In the genomic region with DNA sequence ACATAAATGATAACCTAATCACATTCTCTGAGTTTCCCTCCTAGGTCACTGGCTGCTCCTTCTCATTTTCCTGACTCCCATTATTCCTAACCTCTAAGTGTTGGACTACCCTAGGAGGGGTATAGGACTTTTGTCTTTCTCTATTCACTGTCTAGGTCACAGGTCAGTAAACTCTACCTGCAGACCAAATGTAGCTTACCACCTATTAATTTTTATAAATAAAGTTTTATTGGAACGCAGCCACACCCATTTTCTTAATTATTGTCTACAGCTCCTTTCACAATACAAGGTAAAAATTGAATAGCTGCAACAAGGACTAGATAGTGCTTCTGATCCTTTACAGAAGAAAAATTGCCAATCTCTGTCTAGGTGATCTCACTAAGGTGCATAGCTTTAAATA, we compare ENCODE assay signal across 2 cellular contexts.
TF ChIP-seq lines count a peak whose summit lies in the region.

No MANE protein-coding gene starts in this region.

TF ChIP-seq in GM12878, 131 proteins besides CTCF, POLR2A, EP300 and RAD21:
- TF ChIP-seq PAX5 (IDR thresholded peaks at IDR 0.05; ENCODE audit: borderline replicate concordance, low read depth, low read length), result no peak
- TF ChIP-seq, protein P1, sequence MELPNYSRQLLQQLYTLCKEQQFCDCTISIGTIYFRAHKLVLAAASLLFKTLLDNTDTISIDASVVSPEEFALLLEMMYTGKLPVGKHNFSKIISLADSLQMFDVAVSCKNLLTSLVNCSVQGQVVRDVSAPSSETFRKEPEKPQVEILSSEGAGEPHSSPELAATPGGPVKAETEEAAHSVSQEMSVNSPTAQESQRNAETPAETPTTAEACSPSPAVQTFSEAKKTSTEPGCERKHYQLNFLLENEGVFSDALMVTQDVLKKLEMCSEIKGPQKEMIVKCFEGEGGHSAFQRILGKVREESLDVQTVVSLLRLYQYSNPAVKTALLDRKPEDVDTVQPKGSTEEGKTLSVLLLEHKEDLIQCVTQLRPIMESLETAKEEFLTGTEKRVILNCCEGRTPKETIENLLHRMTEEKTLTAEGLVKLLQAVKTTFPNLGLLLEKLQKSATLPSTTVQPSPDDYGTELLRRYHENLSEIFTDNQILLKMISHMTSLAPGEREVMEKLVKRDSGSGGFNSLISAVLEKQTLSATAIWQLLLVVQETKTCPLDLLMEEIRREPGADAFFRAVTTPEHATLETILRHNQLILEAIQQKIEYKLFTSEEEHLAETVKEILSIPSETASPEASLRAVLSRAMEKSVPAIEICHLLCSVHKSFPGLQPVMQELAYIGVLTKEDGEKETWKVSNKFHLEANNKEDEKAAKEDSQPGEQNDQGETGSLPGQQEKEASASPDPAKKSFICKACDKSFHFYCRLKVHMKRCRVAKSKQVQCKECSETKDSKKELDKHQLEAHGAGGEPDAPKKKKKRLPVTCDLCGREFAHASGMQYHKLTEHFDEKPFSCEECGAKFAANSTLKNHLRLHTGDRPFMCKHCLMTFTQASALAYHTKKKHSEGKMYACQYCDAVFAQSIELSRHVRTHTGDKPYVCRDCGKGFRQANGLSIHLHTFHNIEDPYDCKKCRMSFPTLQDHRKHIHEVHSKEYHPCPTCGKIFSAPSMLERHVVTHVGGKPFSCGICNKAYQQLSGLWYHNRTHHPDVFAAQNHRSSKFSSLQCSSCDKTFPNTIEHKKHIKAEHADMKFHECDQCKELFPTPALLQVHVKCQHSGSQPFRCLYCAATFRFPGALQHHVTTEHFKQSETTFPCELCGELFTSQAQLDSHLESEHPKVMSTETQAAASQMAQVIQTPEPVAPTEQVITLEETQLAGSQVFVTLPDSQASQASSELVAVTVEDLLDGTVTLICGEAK (IDR thresholded peaks at IDR 0.05; ENCODE audit: borderline replicate concordance), result peak; percentile 29; the same call in 1 of the 2 replicates

TF ChIP-seq in K562, 482 proteins besides CTCF, POLR2A, EP300 and RAD21:
- no peak for TF ChIP-seq KAT8 (IDR thresholded peaks at IDR 0.05; ENCODE audit: low read depth)
- TF ChIP-seq, protein P2, sequence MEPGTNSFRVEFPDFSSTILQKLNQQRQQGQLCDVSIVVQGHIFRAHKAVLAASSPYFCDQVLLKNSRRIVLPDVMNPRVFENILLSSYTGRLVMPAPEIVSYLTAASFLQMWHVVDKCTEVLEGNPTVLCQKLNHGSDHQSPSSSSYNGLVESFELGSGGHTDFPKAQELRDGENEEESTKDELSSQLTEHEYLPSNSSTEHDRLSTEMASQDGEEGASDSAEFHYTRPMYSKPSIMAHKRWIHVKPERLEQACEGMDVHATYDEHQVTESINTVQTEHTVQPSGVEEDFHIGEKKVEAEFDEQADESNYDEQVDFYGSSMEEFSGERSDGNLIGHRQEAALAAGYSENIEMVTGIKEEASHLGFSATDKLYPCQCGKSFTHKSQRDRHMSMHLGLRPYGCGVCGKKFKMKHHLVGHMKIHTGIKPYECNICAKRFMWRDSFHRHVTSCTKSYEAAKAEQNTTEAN (CRISPR knock-in tag; IDR thresholded peaks at IDR 0.05), result no peak
- TF ChIP-seq, protein P3, sequence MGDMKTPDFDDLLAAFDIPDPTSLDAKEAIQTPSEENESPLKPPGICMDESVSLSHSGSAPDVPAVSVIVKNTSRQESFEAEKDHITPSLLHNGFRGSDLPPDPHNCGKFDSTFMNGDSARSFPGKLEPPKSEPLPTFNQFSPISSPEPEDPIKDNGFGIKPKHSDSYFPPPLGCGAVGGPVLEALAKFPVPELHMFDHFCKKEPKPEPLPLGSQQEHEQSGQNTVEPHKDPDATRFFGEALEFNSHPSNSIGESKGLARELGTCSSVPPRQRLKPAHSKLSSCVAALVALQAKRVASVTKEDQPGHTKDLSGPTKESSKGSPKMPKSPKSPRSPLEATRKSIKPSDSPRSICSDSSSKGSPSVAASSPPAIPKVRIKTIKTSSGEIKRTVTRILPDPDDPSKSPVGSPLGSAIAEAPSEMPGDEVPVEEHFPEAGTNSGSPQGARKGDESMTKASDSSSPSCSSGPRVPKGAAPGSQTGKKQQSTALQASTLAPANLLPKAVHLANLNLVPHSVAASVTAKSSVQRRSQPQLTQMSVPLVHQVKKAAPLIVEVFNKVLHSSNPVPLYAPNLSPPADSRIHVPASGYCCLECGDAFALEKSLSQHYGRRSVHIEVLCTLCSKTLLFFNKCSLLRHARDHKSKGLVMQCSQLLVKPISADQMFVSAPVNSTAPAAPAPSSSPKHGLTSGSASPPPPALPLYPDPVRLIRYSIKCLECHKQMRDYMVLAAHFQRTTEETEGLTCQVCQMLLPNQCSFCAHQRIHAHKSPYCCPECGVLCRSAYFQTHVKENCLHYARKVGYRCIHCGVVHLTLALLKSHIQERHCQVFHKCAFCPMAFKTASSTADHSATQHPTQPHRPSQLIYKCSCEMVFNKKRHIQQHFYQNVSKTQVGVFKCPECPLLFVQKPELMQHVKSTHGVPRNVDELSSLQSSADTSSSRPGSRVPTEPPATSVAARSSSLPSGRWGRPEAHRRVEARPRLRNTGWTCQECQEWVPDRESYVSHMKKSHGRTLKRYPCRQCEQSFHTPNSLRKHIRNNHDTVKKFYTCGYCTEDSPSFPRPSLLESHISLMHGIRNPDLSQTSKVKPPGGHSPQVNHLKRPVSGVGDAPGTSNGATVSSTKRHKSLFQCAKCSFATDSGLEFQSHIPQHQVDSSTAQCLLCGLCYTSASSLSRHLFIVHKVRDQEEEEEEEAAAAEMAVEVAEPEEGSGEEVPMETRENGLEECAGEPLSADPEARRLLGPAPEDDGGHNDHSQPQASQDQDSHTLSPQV (IDR thresholded peaks at IDR 0.05), result no peak
- TF ChIP-seq CBX3 (IDR thresholded peaks at IDR 0.05; ENCODE audit: borderline replicate concordance in 1 of 2, low read length in 2 of 2), result 0 out of 3 replicates have a peak, but pooled peaks of 1 of the 2 experiments have one; percentile 5
- TF ChIP-seq, protein P1 (IDR thresholded peaks at IDR 0.05), result peak; percentile 87
- TF ChIP-seq, protein P1 (CRISPR knock-in tag; IDR thresholded peaks at IDR 0.05), result peak; percentile 69
